8 cellular contexts compared by ENCODE assay signal in the genomic region with DNA sequence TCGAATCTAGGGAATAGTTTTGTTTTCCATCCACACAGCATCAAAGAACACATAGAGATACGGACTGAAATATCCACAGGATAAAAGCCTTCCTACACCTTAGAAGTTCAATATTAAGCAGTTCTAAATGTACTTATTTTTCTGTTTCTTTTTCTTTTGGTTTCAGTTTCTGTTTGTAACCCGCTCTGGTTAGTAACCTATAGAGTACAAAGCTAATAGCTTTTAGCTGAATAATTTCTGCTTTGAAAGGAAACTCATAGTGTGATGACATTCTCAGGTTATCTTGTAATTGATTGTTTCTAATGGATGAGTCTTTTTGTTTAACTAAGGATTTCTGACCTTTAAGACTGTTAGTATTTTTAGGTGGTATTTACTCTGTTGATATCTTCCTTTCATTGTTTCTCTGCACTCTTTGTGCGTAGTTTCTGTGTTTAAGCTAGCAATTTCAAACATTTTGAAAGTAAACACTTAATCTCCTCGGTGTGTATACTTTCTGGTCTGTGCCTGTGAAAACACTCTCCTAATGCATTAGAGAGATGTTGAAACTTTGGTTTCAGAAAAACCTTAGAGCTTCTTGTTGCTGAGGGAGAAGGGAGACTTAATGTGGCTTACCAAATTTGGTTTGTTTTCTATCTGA.
A peak's percentile ranks its signal among the peaks of the same experiment; 100 is the strongest.
DNase-seq lines count a peak whose midpoint lies in the region; ATAC-seq and TF ChIP-seq lines count a peak whose summit lies in the region.

No MANE protein-coding gene starts in this region.

- H3K4me3 ChIP-seq in CD4-positive, alpha-beta memory T cell (ENCODE audit: low read length in 2 of 2) = peak overlapping the region; percentile 9 to 15
- H3K4me3 ChIP-seq in KMS-11 (IDR thresholded peaks at IDR 0.05; ENCODE audit: insufficient read depth, low read depth, low read length) = no peak overlapping the region
- H3K4me3 ChIP-seq in brain microvascular endothelial cell (ENCODE audit: low read depth, low read length) = no peak overlapping the region

- H3K27me3 Mint-ChIP-seq in CD4-positive, alpha-beta memory T cell = no peaks in the 10 kb centered on the region
- peaks cover 4% of the 10 kb centered on the region for H3K27me3 Mint-ChIP-seq in nephron progenitor cell (ENCODE audit: low read depth, poor library complexity)

- ATAC-seq in GM21360 (IDR thresholded peaks at IDR 0.05; ENCODE audit: unreplicated experiment) = peak; percentile 65

- POLR2A ChIA-PET in CD4-positive, alpha-beta memory T cell (lab: Charles Lee; ENCODE audit: partially characterized antibody) = no interaction called here

- H2AFZ ChIP-seq in KMS-11 (ENCODE audit: low read depth) = peak overlapping the region; percentile 58

- H3K4me2 ChIP-seq in KMS-11 = peak overlapping the region; percentile 66

- in situ Hi-C loops in brain microvascular endothelial cell (cut with HindIII; ENCODE audit: low pct_ligation_motif_present, low sequenced_read_pairs) = no loop called here

- DNase-seq in CD4-positive, alpha-beta memory T cell = no peak
- DNase-seq in brain microvascular endothelial cell (no peak), nephron progenitor cell (no peak), HuH-7.5 (ENCODE audit: low spot score) (no peak), NCI-H1092 treated with DMSO at 0.1 percent for 48 hours (lab: John Stamatoyannopoulos, UW) (no peak), midbrain (lab: John Stamatoyannopoulos, UW) (no peak)

- H3K9me3 ChIP-seq in CD4-positive, alpha-beta memory T cell (ENCODE audit: control insufficient read depth in 1 of 2, low read length in 2 of 2) = no peaks in the 10 kb centered on the region

- CTCF ChIA-PET in CD4-positive, alpha-beta memory T cell (lab: Charles Lee; ENCODE audit: partially characterized antibody) = no interaction called here

- no peaks in the 10 kb centered on the region for H3K36me3 ChIP-seq in CD4-positive, alpha-beta memory T cell (ENCODE audit: insufficient read depth, low read length)
- no peaks in the 10 kb centered on the region for H3K36me3 ChIP-seq in KMS-11 (ENCODE audit: insufficient read depth)
- H3K36me3 ChIP-seq in brain microvascular endothelial cell (replicated peaks) = no peaks in the 10 kb centered on the region

- H3K27ac Mint-ChIP-seq in CD4-positive, alpha-beta memory T cell = peak overlapping the region in 6 of 7 donors; percentile 15 to 85 (median 60)
- peak overlapping the region; percentile 2 for H3K27ac Mint-ChIP-seq in nephron progenitor cell

- TF ChIP-seq CTCF in KMS-11 (conservative IDR thresholded peaks at IDR 0.05; ENCODE audit: low read depth, low read length) (no peak), brain microvascular endothelial cell (IDR thresholded peaks at IDR 0.05; ENCODE audit: low read depth, low read length, missing control alignments) (no peak), nephron progenitor cell (IDR thresholded peaks at IDR 0.05) (no peak)

- intact Hi-C loops in CD4-positive, alpha-beta memory T cell (cut with micrococcal nuclease) = no loop called here

- H4K20me1 ChIP-seq in KMS-11 (ENCODE audit: insufficient read depth) = no peaks in the 10 kb centered on the region

- H3K9me3 Mint-ChIP-seq in CD4-positive, alpha-beta memory T cell = peaks cover 0 to 6% (median 2%) of the 10 kb centered on the region in 8 donors
- peaks cover 16% of the 10 kb centered on the region for H3K9me3 Mint-ChIP-seq in nephron progenitor cell

- H3K4me1 Mint-ChIP-seq in CD4-positive, alpha-beta memory T cell = peaks cover 20 to 36% (median 27%) of the 10 kb centered on the region in 4 donors
- peaks cover 19% of the 10 kb centered on the region for H3K4me1 Mint-ChIP-seq in nephron progenitor cell

- no peaks in the 10 kb centered on the region for H3K27me3 ChIP-seq in CD4-positive, alpha-beta memory T cell (ENCODE audit: insufficient read depth, low read length)
- H3K27me3 ChIP-seq in KMS-11 (ENCODE audit: insufficient read depth, low read depth) (no peaks in the 10 kb centered on the region), brain microvascular endothelial cell (replicated peaks) (no peaks in the 10 kb centered on the region)

- H3K4me3 Mint-ChIP-seq in CD4-positive, alpha-beta memory T cell = peak overlapping the region; percentile 33 to 86 (median 74)
- no peak overlapping the region for H3K4me3 Mint-ChIP-seq in nephron progenitor cell

- H3K9ac ChIP-seq in KMS-11 = peak overlapping the region; percentile 61

- no peaks in the 10 kb centered on the region for H3K36me3 Mint-ChIP-seq in CD4-positive, alpha-beta memory T cell
- H3K36me3 Mint-ChIP-seq in nephron progenitor cell (ENCODE audit: low read depth) = peaks cover 13% of the 10 kb centered on the region

- H3K79me2 ChIP-seq in KMS-11 (ENCODE audit: insufficient read depth, low read depth) = no peaks in the 10 kb centered on the region

- no peak overlapping the region for H3K27ac ChIP-seq in CD4-positive, alpha-beta memory T cell (ENCODE audit: low read depth, low read length)
- H3K27ac ChIP-seq in KMS-11 (peak overlapping the region; percentile 79), brain microvascular endothelial cell (peak overlapping the region; percentile 10)

- H3K4me1 ChIP-seq in CD4-positive, alpha-beta memory T cell (ENCODE audit: insufficient read depth, low read length) = peaks cover 4% of the 10 kb centered on the region
- H3K4me1 ChIP-seq in KMS-11 (ENCODE audit: low read depth, poor library complexity, severe bottlenecking) = peaks cover 48% of the 10 kb centered on the region

Comparison
In these comparisons a context has a peak if more than half of its experiments do, and no peak if none do; other contexts are left out.
1. H3K4me3 ChIP-seq: peak in CD4-positive, alpha-beta memory T cell (2 of 2); none in KMS-11 (single experiment) and brain microvascular endothelial cell (single experiment).